ENCODE assay signal across 23 cellular contexts in the genomic region with DNA sequence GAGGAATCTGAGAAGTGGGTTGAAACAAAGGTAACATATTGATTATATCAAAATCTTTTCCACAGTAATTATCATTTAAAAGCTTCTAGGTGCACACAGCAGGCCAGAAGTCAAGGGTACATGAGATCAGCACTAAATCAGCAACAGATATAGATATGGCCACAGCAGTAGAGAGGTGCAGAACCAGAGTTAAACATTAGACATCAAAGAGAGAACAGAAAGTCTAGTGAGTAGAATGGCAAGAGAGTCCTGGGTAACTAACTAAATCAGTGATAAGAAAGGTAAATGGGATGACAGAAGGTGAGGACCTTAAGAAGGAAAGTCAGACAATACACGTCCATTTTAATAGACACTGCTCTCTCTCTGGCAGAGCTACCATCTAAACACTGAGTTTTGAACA.
"Had no signal": no experiment of that assay in that cellular context is flagged by ENCODE, and none has a peak within 500 bp of the region (broad histone marks: within the 10 kb centered on the region; RNA-seq: fewer than 3 reads in every experiment).

No MANE protein-coding gene starts in this region.

- DNase-seq: activated CD4-positive, alpha-beta memory T cell treated with anti-CD3 and anti-CD28 coated beads, Interleukin-2, amount 10 ng/mL, durations not matched to agents 7 days and 5 days; activated CD4-positive, alpha-beta T cell treated with anti-CD3 and anti-CD28 coated beads for 1 hour; activated CD4-positive, alpha-beta T cell treated with anti-CD3 and anti-CD28 coated beads, Interleukin-2, amount 10 ng/mL, durations not matched to agents 7 days and 5 days; activated CD8-positive, alpha-beta memory T cell treated with anti-CD3 and anti-CD28 coated beads, Interleukin-2, amount 50 U/mL, for 48 hours; activated gamma-delta T cell; activated naive CD4-positive, alpha-beta T cell treated with anti-CD3 and anti-CD28 coated beads, Interleukin-2, amount 50 U/mL, for 16 hours; activated T-cell treated with anti-CD3 and anti-CD28 coated beads, Interleukin-2, amount 50 U/mL, for 24 hours; amniotic stem cell; brain microvascular endothelial cell; dorsolateral prefrontal cortex; effector memory CD4-positive, alpha-beta T cell; left cardiac atrium; left ventricle myocardium superior; sigmoid colon; small intestine; stimulated activated CD4-positive, alpha-beta T cell treated with anti-CD3 and anti-CD28 coated beads, Interleukin-4, amount 100 ng/mL, for 24 hours; substantia nigra; thyroid gland had no signal

- H3K27ac ChIP-seq: brain microvascular endothelial cell, coronary artery, dorsolateral prefrontal cortex, sigmoid colon, thyroid gland, upper lobe of left lung, vagina had no signal

- ATAC-seq: left cardiac atrium; left ventricle myocardium superior; stimulated activated effector memory CD8-positive, alpha-beta T cell treated with anti-CD3 and anti-CD28 coated beads, Interleukin-12 subunit alpha, Interleukin-12 subunit beta, amount 100 ng/mL, for 72 hours; WTC11 had no signal

- H3K27me3 ChIP-seq: brain microvascular endothelial cell, dorsolateral prefrontal cortex, sigmoid colon, thyroid gland, upper lobe of left lung, vagina had no signal

- H3K4me1 ChIP-seq: sigmoid colon, upper lobe of left lung, vagina had no signal

- H3K4me3 ChIP-seq: coronary artery, sigmoid colon, thyroid gland, upper lobe of left lung, vagina had no signal

- H3K9me3 ChIP-seq: sigmoid colon, thyroid gland, upper lobe of left lung, vagina had no signal

- H3K36me3 ChIP-seq: brain microvascular endothelial cell, sigmoid colon, thyroid gland, upper lobe of left lung, vagina had no signal
